8 cellular contexts compared by ENCODE assay signal in the genomic region with DNA sequence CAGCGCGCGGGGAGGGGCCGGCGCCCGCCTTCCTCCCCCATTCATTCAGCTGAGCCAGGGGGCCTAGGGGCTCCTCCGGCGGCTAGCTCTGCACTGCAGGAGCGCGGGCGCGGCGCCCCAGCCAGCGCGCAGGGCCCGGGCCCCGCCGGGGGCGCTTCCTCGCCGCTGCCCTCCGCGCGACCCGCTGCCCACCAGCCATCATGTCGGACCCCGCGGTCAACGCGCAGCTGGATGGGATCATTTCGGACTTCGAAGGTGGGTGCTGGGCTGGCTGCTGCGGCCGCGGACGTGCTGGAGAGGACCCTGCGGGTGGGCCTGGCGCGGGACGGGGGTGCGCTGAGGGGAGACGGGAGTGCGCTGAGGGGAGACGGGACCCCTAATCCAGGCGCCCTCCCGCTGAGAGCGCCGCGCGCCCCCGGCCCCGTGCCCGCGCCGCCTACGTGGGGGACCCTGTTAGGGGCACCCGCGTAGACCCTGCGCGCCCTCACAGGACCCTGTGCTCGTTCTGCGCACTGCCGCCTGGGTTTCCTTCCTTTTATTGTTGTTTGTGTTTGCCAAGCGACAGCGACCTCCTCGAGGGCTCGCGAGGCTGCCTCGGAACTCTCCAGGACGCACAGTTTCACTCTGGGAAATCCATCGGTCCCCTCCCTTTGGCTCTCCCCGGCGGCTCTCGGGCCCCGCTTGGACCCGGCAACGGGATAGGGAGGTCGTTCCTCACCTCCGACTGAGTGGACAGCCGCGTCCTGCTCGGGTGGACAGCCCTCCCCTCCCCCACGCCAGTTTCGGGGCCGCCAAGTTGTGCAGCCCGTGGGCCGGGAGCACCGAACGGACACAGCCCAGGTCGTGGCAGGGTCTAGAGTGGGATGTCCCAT.
DNase-seq lines count a peak whose midpoint lies in the region; ATAC-seq and TF ChIP-seq lines count a peak whose summit lies in the region.

No MANE protein-coding gene starts in this region.

- H3K27me3 Mint-ChIP-seq in activated CD8-positive, alpha-beta memory T cell treated with anti-CD3 and anti-CD28 coated beads, Interleukin-2, amount 10 ng/mL, durations not matched to agents 7 days and 5 days: no peaks in the 10 kb centered on the region
- H3K27me3 Mint-ChIP-seq in osteocyte (ENCODE audit: unreplicated experiment): no peaks in the 10 kb centered on the region

- peaks cover 8% of the 10 kb centered on the region for H3K36me3 Mint-ChIP-seq in activated CD8-positive, alpha-beta memory T cell treated with anti-CD3 and anti-CD28 coated beads, Interleukin-2, amount 10 ng/mL, durations not matched to agents 7 days and 5 days
- H3K36me3 Mint-ChIP-seq in osteocyte (ENCODE audit: unreplicated experiment): no peaks in the 10 kb centered on the region

- no peaks in the 10 kb centered on the region for H3K36me3 ChIP-seq in ES-I3 (ENCODE audit: insufficient read depth, low read length)

- H3K4me3 ChIP-seq in fibroblast of the aortic adventitia (ENCODE audit: low read depth, low read length): peak overlapping the region; percentile 84

- H3K9ac ChIP-seq in ES-I3 (ENCODE audit: low read depth, low read length): peak overlapping the region; percentile 85

- no peaks in the 10 kb centered on the region for H3K9me3 ChIP-seq in ES-I3 (ENCODE audit: control insufficient read depth, insufficient read depth, low read length)

- peak overlapping the region; percentile 96 for H3K27ac Mint-ChIP-seq in activated CD8-positive, alpha-beta memory T cell treated with anti-CD3 and anti-CD28 coated beads, Interleukin-2, amount 10 ng/mL, durations not matched to agents 7 days and 5 days
- H3K27ac Mint-ChIP-seq in osteocyte (ENCODE audit: unreplicated experiment): peak overlapping the region; percentile 90

- H3K9me3 Mint-ChIP-seq in activated CD8-positive, alpha-beta memory T cell treated with anti-CD3 and anti-CD28 coated beads, Interleukin-2, amount 10 ng/mL, durations not matched to agents 7 days and 5 days (ENCODE audit: low read depth): no peaks in the 10 kb centered on the region
- no peaks in the 10 kb centered on the region for H3K9me3 Mint-ChIP-seq in osteocyte (ENCODE audit: unreplicated experiment)

- TF ChIP-seq CTCF in fibroblast of the aortic adventitia (IDR thresholded peaks at IDR 0.05; ENCODE audit: insufficient read depth, low read length): no peak
- TF ChIP-seq CTCF in osteocyte (IDR thresholded peaks at IDR 0.05): no peak

- DNase-seq in activated CD8-positive, alpha-beta memory T cell treated with anti-CD3 and anti-CD28 coated beads, Interleukin-2, amount 10 ng/mL, durations not matched to agents 7 days and 5 days: peak; percentile 75
- peak; percentile 40 for DNase-seq in fibroblast of the aortic adventitia (ENCODE audit: low read depth)
- no peak for DNase-seq in osteocyte (ENCODE audit: extremely low spot score, unreplicated experiment)
- DNase-seq in posterior vena cava (ENCODE audit: low spot score): no peak
- no peak for DNase-seq in GM19238 (ENCODE audit: insufficient read length, low spot score)

- intact Hi-C loops in posterior vena cava (cut with DNase I): no loop called here

- peaks cover 36% of the 10 kb centered on the region for H3K4me1 ChIP-seq in ES-I3 (ENCODE audit: insufficient read depth, low read length)

- ATAC-seq in HG03025 (IDR thresholded peaks at IDR 0.05; ENCODE audit: low FRiP score, unreplicated experiment) (peak; percentile 21), HG02798 (IDR thresholded peaks at IDR 0.05; ENCODE audit: poor library complexity, unreplicated experiment) (no peak)
- peak; percentile 40 for ATAC-seq in activated CD8-positive, alpha-beta memory T cell treated with anti-CD3 and anti-CD28 coated beads, Interleukin-2, amount 10 ng/mL, durations not matched to agents 7 days and 5 days

- H3K4me3 Mint-ChIP-seq in activated CD8-positive, alpha-beta memory T cell treated with anti-CD3 and anti-CD28 coated beads, Interleukin-2, amount 10 ng/mL, durations not matched to agents 7 days and 5 days: peak overlapping the region; percentile 95
- peak overlapping the region; percentile 96 for H3K4me3 Mint-ChIP-seq in osteocyte (ENCODE audit: unreplicated experiment)

- peaks cover 52% of the 10 kb centered on the region for H3K4me1 Mint-ChIP-seq in activated CD8-positive, alpha-beta memory T cell treated with anti-CD3 and anti-CD28 coated beads, Interleukin-2, amount 10 ng/mL, durations not matched to agents 7 days and 5 days
- peaks cover 80% of the 10 kb centered on the region for H3K4me1 Mint-ChIP-seq in osteocyte (ENCODE audit: unreplicated experiment)

- CTCF ChIA-PET in activated CD8-positive, alpha-beta memory T cell treated with anti-CD3 and anti-CD28 coated beads, Interleukin-2, amount 10 ng/mL, durations not matched to agents 7 days and 5 days (lab: Charles Lee): interaction anchor here (0.5 to 4.6 kb wide), 15 partner anchors 8 to 794 kb away, joined by 3 to 52 read pairs (median 5); no protein-coding TSS in a partner anchor

Comparison
In these comparisons a context has a peak if more than half of its experiments do, and no peak if none do; other contexts are left out.
1. DNase-seq: peak in activated CD8-positive, alpha-beta memory T cell treated with anti-CD3 and anti-CD28 coated beads, Interleukin-2, amount 10 ng/mL, durations not matched to agents 7 days and 5 days (single experiment) and fibroblast of the aortic adventitia (single experiment); none in osteocyte (single experiment), posterior vena cava (single experiment) and GM19238 (single experiment).